ENCODE assay signal across 8 cellular contexts in genomic region chr12:51351913-51352532, GRCh38. TPM values are rescaled to one million over a fixed set of nuclear protein-coding genes. Genes with fewer than 3 reads are reported as not detected.
DNase-seq lines count a peak whose midpoint lies in the region; ATAC-seq and TF ChIP-seq lines count a peak whose summit lies in the region.

No MANE protein-coding gene starts in this region.

- no peak overlapping the region for H3K27ac Mint-ChIP-seq in MCF 10A (ENCODE audit: low read depth, unreplicated experiment)
- no peak overlapping the region for H3K27ac Mint-ChIP-seq in endodermal cell
- H3K27ac Mint-ChIP-seq in naive thymus-derived CD4-positive, alpha-beta T cell = peak overlapping the region in 4 of 9 donors; percentile 7 to 65 (median 22)

- no peaks in the 10 kb centered on the region for H3K9me3 Mint-ChIP-seq in MCF 10A (ENCODE audit: unreplicated experiment)
- H3K9me3 Mint-ChIP-seq in endodermal cell = no peaks in the 10 kb centered on the region
- peaks cover 0 to under 1% (median 0%) of the 10 kb centered on the region in 11 donors for H3K9me3 Mint-ChIP-seq in naive thymus-derived CD4-positive, alpha-beta T cell

- TF ChIP-seq CTCF in MCF 10A (IDR thresholded peaks at IDR 0.05; ENCODE audit: unreplicated experiment) = peak; percentile 37
- TF ChIP-seq CTCF in breast epithelium (IDR thresholded peaks at IDR 0.05) = peak in 1 of 3 donors; percentile 20
- TF ChIP-seq CTCF in endodermal cell (conservative IDR thresholded peaks at IDR 0.05) = peak; percentile 97

- no peaks in the 10 kb centered on the region for H3K4me1 ChIP-seq in breast epithelium
- peaks cover 3% of the 10 kb centered on the region for H3K4me1 ChIP-seq in endodermal cell (ENCODE audit: control insufficient read depth, insufficient read depth, low read length)
- H3K4me1 ChIP-seq in naive thymus-derived CD4-positive, alpha-beta T cell (ENCODE audit: control insufficient read depth in 2 of 2, insufficient read depth in 2 of 2, low read length in 2 of 2) = no peaks in the 10 kb centered on the region

- H3K27ac ChIP-seq in breast epithelium (no peak overlapping the region), endodermal cell (ENCODE audit: low read depth, low read length) (no peak overlapping the region)
- no peak overlapping the region for H3K27ac ChIP-seq in naive thymus-derived CD4-positive, alpha-beta T cell (ENCODE audit: low read depth, low read length)

- no peaks in the 10 kb centered on the region for H3K27me3 Mint-ChIP-seq in MCF 10A (ENCODE audit: insufficient read depth, unreplicated experiment)
- H3K27me3 Mint-ChIP-seq in endodermal cell (ENCODE audit: insufficient read depth) = peaks cover 2% of the 10 kb centered on the region
- peaks cover 0 to 4% (median 0%) of the 10 kb centered on the region in 5 donors for H3K27me3 Mint-ChIP-seq in naive thymus-derived CD4-positive, alpha-beta T cell

- H3K36me3 ChIP-seq in breast epithelium (no peaks in the 10 kb centered on the region), endodermal cell (ENCODE audit: control insufficient read depth, insufficient read depth, low read length) (peaks cover 3% of the 10 kb centered on the region)
- peaks cover 0 to 17% (median 0%) of the 10 kb centered on the region in 3 experiments for H3K36me3 ChIP-seq in naive thymus-derived CD4-positive, alpha-beta T cell (ENCODE audit: control insufficient read depth in 2 of 3, insufficient read depth in 3 of 3, low read length in 3 of 3)

- WGBS in endodermal cell (ENCODE audit: insufficient coverage in 1 of 2, insufficient read length in 1 of 2), 2 experiments = 19 to 45% methylated on average over 7 to 11 of the region's 11 CpGs

- no peaks in the 10 kb centered on the region for H3K4me1 Mint-ChIP-seq in MCF 10A (ENCODE audit: insufficient read depth, unreplicated experiment)
- peaks cover 4% of the 10 kb centered on the region for H3K4me1 Mint-ChIP-seq in endodermal cell
- H3K4me1 Mint-ChIP-seq in naive thymus-derived CD4-positive, alpha-beta T cell = peaks cover 0 to 10% (median 5%) of the 10 kb centered on the region in 7 donors

- no peak overlapping the region for H3K4me3 Mint-ChIP-seq in MCF 10A (ENCODE audit: unreplicated experiment)
- H3K4me3 Mint-ChIP-seq in endodermal cell = no peak overlapping the region
- H3K4me3 Mint-ChIP-seq in naive thymus-derived CD4-positive, alpha-beta T cell = no peak overlapping the region

- intact Hi-C loops in MCF 10A (cut with micrococcal nuclease) (no loop called here), breast epithelium (cut with DNase I; ENCODE audit: low total_unique reads) (no loop called here)
- intact Hi-C loops in naive thymus-derived CD4-positive, alpha-beta T cell (cut with micrococcal nuclease) = loop anchor here in 1 of 2 donors (1.0 kb wide), 3 partner anchors 305 to 587 kb away; no protein-coding TSS in a partner anchor

- H3K27me3 ChIP-seq in breast epithelium (no peaks in the 10 kb centered on the region), endodermal cell (ENCODE audit: control insufficient read depth, insufficient read depth, low read length, poor library complexity, severe bottlenecking) (no peaks in the 10 kb centered on the region)
- H3K27me3 ChIP-seq in naive thymus-derived CD4-positive, alpha-beta T cell (ENCODE audit: control insufficient read depth in 2 of 2, insufficient read depth in 2 of 2, low read length in 2 of 2) = no peaks in the 10 kb centered on the region

- H3K36me3 Mint-ChIP-seq in MCF 10A (ENCODE audit: insufficient read depth, unreplicated experiment) (peaks cover 5% of the 10 kb centered on the region), endodermal cell (ENCODE audit: low read depth) (peaks cover 12% of the 10 kb centered on the region)
- peaks cover 0 to 11% (median 2%) of the 10 kb centered on the region in 5 donors for H3K36me3 Mint-ChIP-seq in naive thymus-derived CD4-positive, alpha-beta T cell

- no peak for TF ChIP-seq POLR2A in breast epithelium (IDR thresholded peaks at IDR 0.05)

- ATAC-seq in naive thymus-derived CD4-positive, alpha-beta T cell = peak; percentile 89
- ATAC-seq in GM19328 (IDR thresholded peaks at IDR 0.05; ENCODE audit: unreplicated experiment) = no peak
- ATAC-seq in HG02623 (IDR thresholded peaks at IDR 0.05; ENCODE audit: unreplicated experiment) = no peak

- no peak overlapping the region for H3K4me3 ChIP-seq in breast epithelium
- no peak overlapping the region for H3K4me3 ChIP-seq in endodermal cell (ENCODE audit: low read length)
- H3K4me3 ChIP-seq in naive thymus-derived CD4-positive, alpha-beta T cell (ENCODE audit: low read length) = no peak overlapping the region

- H3K9ac ChIP-seq in endodermal cell (ENCODE audit: extremely low read depth, low read length, poor library complexity, severe bottlenecking) = no peak overlapping the region

- CTCF ChIA-PET in MCF 10A (lab: Yijun Ruan, JAX) = interaction anchor here (0.6 to 4.1 kb wide), 5 partner anchors 7 to 675 kb away, joined by 3 to 27 read pairs (median 3); no protein-coding TSS in a partner anchor
- CTCF ChIA-PET in naive thymus-derived CD4-positive, alpha-beta T cell (lab: Charles Lee) = interaction anchor here (1.0 to 2.4 kb wide), 2 partner anchors 17 to 82 kb away, joined by 7 to 9 read pairs; partner anchors contain the start of gene SMAGP

- H3K9me3 ChIP-seq in breast epithelium (no peaks in the 10 kb centered on the region), endodermal cell (ENCODE audit: control insufficient read depth, low read length) (no peaks in the 10 kb centered on the region)
- H3K9me3 ChIP-seq in naive thymus-derived CD4-positive, alpha-beta T cell (ENCODE audit: control insufficient read depth in 2 of 3, low read length in 3 of 3) = no peaks in the 10 kb centered on the region

- DNase-seq in MCF 10A (ENCODE audit: unreplicated experiment) (peak; percentile 59), breast epithelium (ENCODE audit: low spot score in 2 of 2) (no peak), NCI-H146 (lab: John Stamatoyannopoulos, UW) (peak; percentile 77), endodermal cell (peak; percentile 97)
- DNase-seq in activated CD4-positive, alpha-beta T cell treated with anti-CD3 and anti-CD28 coated beads for 1 hour = peak; percentile 9
- DNase-seq in naive thymus-derived CD4-positive, alpha-beta T cell = peak; percentile 8 to 64 (median 39)

- POLR2A ChIA-PET in MCF 10A (lab: Yijun Ruan, JAX) = interaction anchor here (0.6 kb wide), 1 partner anchor 528 kb away, joined by 3 read pairs; no protein-coding TSS in a partner anchor
- POLR2A ChIA-PET in naive thymus-derived CD4-positive, alpha-beta T cell (lab: Charles Lee) = interaction anchor here (1.5 kb wide), 1 partner anchor 81 kb away, joined by 3 read pairs; the partner anchor contains the start of gene SMAGP

- BruUV-seq in MCF 10A (replicated peaks; lab: Mats Ljungman, UMichigan) = no TSS peak

RNA-seq across cellular contexts. Expression of gene CELA1, which starts 5.5 kb away (rescaled TPM):
- total RNA-seq in MCF 10A (2022) (not detected in 2 replicates), breast epithelium (not detected), endodermal cell (not detected)
- polyA plus RNA-seq in endodermal cell (2013, experiment 1 of 2) = not detected
- not detected for polyA plus RNA-seq in endodermal cell (2013, experiment 2 of 2)
- total RNA-seq in naive thymus-derived CD4-positive, alpha-beta T cell = 1 to 10 TPM in 4 of 5 experiments, not detected in 1; 1.1 to 2.1 (median 1.4) TPM
- 1 to 10 TPM; 3.8 to 9.2 TPM for polyA plus RNA-seq in naive thymus-derived CD4-positive, alpha-beta T cell

RNA-seq across cellular contexts. Expression of gene BIN2, which starts 28.0 kb away (rescaled TPM):
- total RNA-seq in MCF 10A (2022) = not detected in 2 replicates
- 1 to 10 TPM; 2.3 to 7.6 (median 6.2) TPM for total RNA-seq in breast epithelium
- total RNA-seq in endodermal cell = not detected
- not detected for polyA plus RNA-seq in endodermal cell (2013, experiment 1 of 2)
- not detected for polyA plus RNA-seq in endodermal cell (2013, experiment 2 of 2)
- 100 to 1,000 TPM; 159 to 255 (median 249) TPM for total RNA-seq in naive thymus-derived CD4-positive, alpha-beta T cell
- 100 to 1,000 TPM; 198 to 290 TPM for polyA plus RNA-seq in naive thymus-derived CD4-positive, alpha-beta T cell

RNA-seq across cellular contexts. Expression of gene GALNT6, which starts 39.2 kb away (rescaled TPM):
- total RNA-seq in MCF 10A (2022) (24.8 and 27.6 TPM in 2 replicates), breast epithelium (10 to 100 TPM in 2 of 3 donors, 1 to 10 TPM in 1; 5.8 to 55.8 (median 48.2) TPM), endodermal cell (10 to 100 TPM; 13.9 to 19.1 TPM)
- 2.7 TPM for polyA plus RNA-seq in endodermal cell (2013, experiment 1 of 2)
- polyA plus RNA-seq in endodermal cell (2013, experiment 2 of 2) = 2.1 TPM
- total RNA-seq in naive thymus-derived CD4-positive, alpha-beta T cell = 10 to 100 TPM in 3 of 5 experiments, 1 to 10 TPM in 2; 2.5 to 19.5 (median 13.4) TPM
- 10 to 100 TPM in 1 of 2 donors, 1 to 10 TPM in 1; 6.2 to 14.0 TPM for polyA plus RNA-seq in naive thymus-derived CD4-positive, alpha-beta T cell

Comparison
In these comparisons a context has a peak if more than half of its experiments do, and no peak if none do; other contexts are left out.
1. DNase-seq: peak in MCF 10A (single experiment), NCI-H146 (single experiment), activated CD4-positive, alpha-beta T cell treated with anti-CD3 and anti-CD28 coated beads for 1 hour (single experiment), endodermal cell (single experiment) and naive thymus-derived CD4-positive, alpha-beta T cell (9 of 9); none in breast epithelium (0 of 2).
2. RNA of gene BIN2, which starts 28.0 kb away (total RNA-seq): 159 to 255 TPM in naive thymus-derived CD4-positive, alpha-beta T cell; 2.3 to 7.6 TPM in breast epithelium, not detected in endodermal cell and not detected in MCF 10A; every median in the first group is over 10 times any median in the second.